Comparison of ENCODE assay signal across 12 cellular contexts in the genomic region with DNA sequence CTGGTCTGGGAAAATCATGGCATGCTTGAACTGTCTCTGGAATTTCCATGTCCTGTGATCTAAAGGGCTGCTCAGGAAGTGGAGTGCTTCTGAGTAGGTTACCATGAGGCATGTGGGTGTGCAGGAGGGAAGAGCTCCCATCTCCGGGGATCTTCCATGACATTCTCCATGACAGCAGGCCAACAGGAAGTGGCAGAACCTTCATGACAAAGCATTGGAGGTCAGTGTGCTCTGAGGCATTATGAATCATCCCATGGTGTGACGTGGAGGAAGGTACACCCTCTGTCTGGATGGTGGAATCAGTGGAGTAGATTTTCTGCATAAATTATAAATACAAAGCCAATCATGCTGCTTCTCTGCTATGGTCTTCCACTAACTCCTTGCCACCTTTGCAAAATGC.
DNase-seq lines count a peak whose midpoint lies in the region; ATAC-seq and TF ChIP-seq lines count a peak whose summit lies in the region.
"Had no signal": no experiment of that assay in that cellular context is flagged by ENCODE, and none has a peak within 500 bp of the region (broad histone marks: within the 10 kb centered on the region; RNA-seq: fewer than 3 reads in every experiment).

No MANE protein-coding gene starts in this region.

- peak; percentile 19 for ATAC-seq in mucosa of descending colon
- no peak for ATAC-seq in HG03469 (IDR thresholded peaks at IDR 0.05; ENCODE audit: unreplicated experiment)

- H3K9me3 ChIP-seq in mucosa of descending colon, result no peaks in the 10 kb centered on the region
- H3K9me3 ChIP-seq: colonic mucosa, tibial nerve had no signal

- H3K36me3 ChIP-seq in mucosa of descending colon (ENCODE audit: low read depth), result no peaks in the 10 kb centered on the region
- H3K36me3 ChIP-seq: colonic mucosa, tibial nerve had no signal

- H3K4me1 ChIP-seq in mucosa of descending colon (ENCODE audit: low read depth), result no peaks in the 10 kb centered on the region
- H3K4me1 ChIP-seq: colonic mucosa had no signal

- no peak for TF ChIP-seq CTCF in mucosa of descending colon (IDR thresholded peaks at IDR 0.05)

- intact Hi-C loops in mucosa of descending colon (cut with DNase I, micrococcal nuclease), result no loop called here

- H3K4me3 ChIP-seq in mucosa of descending colon, result no peak overlapping the region
- H3K4me3 ChIP-seq: colonic mucosa, tibial nerve had no signal

- DNase-seq in DMS53 treated with DMSO at 0.1 percent for 48 hours (lab: John Stamatoyannopoulos, UW; ENCODE audit: unreplicated experiment), result peak; percentile 49
- peak; percentile 31 for DNase-seq in NCI-H460 (ENCODE audit: extremely low read depth, low read depth)
- DNase-seq in dermis blood vessel endothelial cell, result peak; percentile 89
- no peak for DNase-seq in mucosa of descending colon
- no peak for DNase-seq in C1 segment of cervical spinal cord (lab: John Stamatoyannopoulos, UW)
- no peak for DNase-seq in NCI-H510A (lab: John Stamatoyannopoulos, UW)
- no peak for DNase-seq in KG1 (lab: John Stamatoyannopoulos, UW)
- DNase-seq: colonic mucosa, H7, T-helper 2 cell had no signal

Comparison
In these comparisons a context has a peak if more than half of its experiments do, and no peak if none do; other contexts are left out.
1. DNase-seq: peak in DMS53 treated with DMSO at 0.1 percent for 48 hours (single experiment), NCI-H460 (single experiment) and dermis blood vessel endothelial cell (single experiment); none in mucosa of descending colon (0 of 3), C1 segment of cervical spinal cord (0 of 14), NCI-H510A (single experiment) and KG1 (single experiment).